ENCODE assay signal across 8 cellular contexts in the genomic region with DNA sequence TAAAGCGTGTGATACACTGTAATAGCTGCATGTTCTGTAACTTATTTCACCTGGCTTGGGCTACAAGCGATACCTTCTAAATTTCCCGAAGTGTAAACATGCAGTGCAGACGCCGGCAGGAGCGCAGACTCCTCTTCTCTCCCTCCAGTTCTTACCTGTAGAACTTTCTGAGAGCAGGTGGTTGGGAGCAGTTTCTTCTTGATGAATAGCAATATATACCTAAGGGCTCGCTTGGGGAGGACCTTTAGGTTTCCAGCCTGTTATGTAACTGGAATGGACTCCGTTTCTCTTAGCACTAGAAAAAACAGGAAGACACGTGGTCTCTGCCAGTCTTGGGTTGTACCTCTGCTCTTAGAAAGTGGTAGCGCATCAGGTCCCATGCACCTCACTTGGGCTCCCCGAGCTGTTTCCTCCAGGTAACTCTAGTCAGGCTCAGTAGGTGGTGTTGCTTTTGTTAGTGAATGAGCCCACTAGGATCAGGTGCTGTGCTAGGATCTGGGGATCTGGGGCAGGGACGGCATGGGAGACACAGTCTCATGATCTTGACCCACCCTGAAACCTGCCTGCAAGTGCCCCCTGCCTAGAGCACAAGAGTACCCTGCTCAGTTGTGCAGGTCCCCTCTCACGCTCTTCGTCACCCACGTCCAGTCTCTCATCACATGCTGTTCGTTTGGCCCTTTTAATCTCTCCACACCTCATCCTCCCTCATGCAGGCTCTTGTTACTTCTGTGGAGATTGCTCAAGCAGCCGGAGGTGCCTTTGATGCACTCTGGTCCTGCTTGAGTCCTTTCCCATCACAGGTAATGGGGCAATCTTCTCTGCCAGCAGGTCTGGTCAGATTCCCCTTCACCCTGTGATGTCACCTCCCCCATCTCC. TPM values are rescaled to one million over a fixed set of nuclear protein-coding genes. Genes with fewer than 3 reads are reported as not detected.
DNase-seq lines count a peak whose midpoint lies in the region; ATAC-seq, FAIRE-seq and TF ChIP-seq lines count a peak whose summit lies in the region.

No MANE protein-coding gene starts in this region.

- TF ChIP-seq CTCF in CD4-positive, alpha-beta T cell (IDR thresholded peaks at IDR 0.05) = no peak
- TF ChIP-seq CTCF in bronchial epithelial cell (IDR thresholded peaks at IDR 0.05; ENCODE audit: insufficient read depth, low read length, severe bottlenecking) (no peak), natural killer cell (IDR thresholded peaks at IDR 0.05) (no peak)

- H3K27ac ChIP-seq in CD4-positive, alpha-beta T cell (ENCODE audit: low read depth, low read length) = peak overlapping the region; percentile 58

- POLR2A ChIA-PET in CD4-positive, alpha-beta T cell (lab: Charles Lee) = interaction anchor here (1.0 to 2.6 kb wide), 5 partner anchors 13 to 337 kb away, joined by 3 to 12 read pairs (median 3); partner anchors contain the start of genes MED10, NSUN2 and SRD5A1

- no peaks in the 10 kb centered on the region for H3K27me3 Mint-ChIP-seq in CD4-positive, alpha-beta T cell
- H3K27me3 Mint-ChIP-seq in natural killer cell (ENCODE audit: low read depth in 2 of 2) = no peaks in the 10 kb centered on the region

- H3K4me3 ChIP-seq in bronchial epithelial cell (ENCODE audit: low read depth, low read length) = peak overlapping the region; percentile 79

- peaks cover 33% of the 10 kb centered on the region for H3K36me3 Mint-ChIP-seq in CD4-positive, alpha-beta T cell (ENCODE audit: low read depth)
- no peaks in the 10 kb centered on the region for H3K36me3 Mint-ChIP-seq in natural killer cell

- DNase-seq in CD4-positive, alpha-beta T cell = peak in 7 of 10 experiments; percentile 17 to 41 (median 30)
- DNase-seq in NAMALWA (ENCODE audit: low spot score) (peak; percentile 61), bronchial epithelial cell (ENCODE audit: low read depth) (peak; percentile 17), natural killer cell (no peak), COLO668 (lab: John Stamatoyannopoulos, UW; ENCODE audit: unreplicated experiment) (no peak), HTR-8/SVneo (ENCODE audit: insufficient read length, low spot score) (no peak)
- DNase-seq in stimulated activated CD4-positive, alpha-beta T cell treated with anti-CD3 and anti-CD28 coated beads, Interleukin-15, amount 100 ng/mL, for 24 hours = no peak

- no peaks in the 10 kb centered on the region for H3K27me3 ChIP-seq in CD4-positive, alpha-beta T cell (ENCODE audit: control insufficient read depth, insufficient read depth, low read length)
- H3K27me3 ChIP-seq in bronchial epithelial cell (ENCODE audit: control insufficient read depth, insufficient read depth, low read length) = no peaks in the 10 kb centered on the region

- no peaks in the 10 kb centered on the region for H3K9me3 Mint-ChIP-seq in CD4-positive, alpha-beta T cell
- H3K9me3 Mint-ChIP-seq in natural killer cell = no peaks in the 10 kb centered on the region

- peak overlapping the region; percentile 96 for H3K4me3 Mint-ChIP-seq in CD4-positive, alpha-beta T cell
- H3K4me3 Mint-ChIP-seq in natural killer cell = peak overlapping the region; percentile 82

- H3K9me3 ChIP-seq in CD4-positive, alpha-beta T cell (ENCODE audit: control insufficient read depth, low read length) = no peaks in the 10 kb centered on the region

- H3K36me3 ChIP-seq in bronchial epithelial cell (ENCODE audit: control insufficient read depth, insufficient read depth, low read length) = peaks cover 5% of the 10 kb centered on the region

- CTCF ChIA-PET in CD4-positive, alpha-beta T cell (lab: Charles Lee) = no interaction called here

- no peak for FAIRE-seq in bronchial epithelial cell (lab: Jason Lieb, UNC)
- FAIRE-seq in HTR-8/SVneo (lab: Jason Lieb, UNC) = no peak

- H3K27ac Mint-ChIP-seq in CD4-positive, alpha-beta T cell = peak overlapping the region; percentile 94
- peak overlapping the region; percentile 38 to 69 for H3K27ac Mint-ChIP-seq in natural killer cell

- intact Hi-C loops in CD4-positive, alpha-beta T cell (cut with DNase I, micrococcal nuclease) = loop anchor here (2.0 to 10.0 kb wide), 4 partner anchors 13 to 1221 kb away; no protein-coding TSS in a partner anchor
- intact Hi-C loops in natural killer cell (cut with micrococcal nuclease) = no loop called here

- ATAC-seq in CD4-positive, alpha-beta T cell (ENCODE audit: poor library complexity) = peak; percentile 21
- ATAC-seq in natural killer cell = no peak
- no peak for ATAC-seq in HG03378 (IDR thresholded peaks at IDR 0.05; ENCODE audit: unreplicated experiment)

- peaks cover 71% of the 10 kb centered on the region for H3K4me1 Mint-ChIP-seq in CD4-positive, alpha-beta T cell (ENCODE audit: low read depth)
- peaks cover 66 to 70% of the 10 kb centered on the region in 2 donors for H3K4me1 Mint-ChIP-seq in natural killer cell

RNA-seq across cellular contexts. Expression of gene TENT4A, which starts 2.8 kb away (rescaled TPM):
- 10 to 100 TPM; 49.2 to 51.9 TPM for total RNA-seq in CD4-positive, alpha-beta T cell
- total RNA-seq in bronchial epithelial cell (6.8 and 7.9 TPM in 2 replicates), natural killer cell (10 to 100 TPM; 36.0 to 65.6 (median 44.9) TPM)

Comparison
In these comparisons a context has a peak if more than half of its experiments do, and no peak if none do; other contexts are left out.
1. DNase-seq: peak in CD4-positive, alpha-beta T cell (7 of 10), NAMALWA (single experiment) and bronchial epithelial cell (single experiment); none in natural killer cell (single experiment), stimulated activated CD4-positive, alpha-beta T cell treated with anti-CD3 and anti-CD28 coated beads, Interleukin-15, amount 100 ng/mL, for 24 hours (single experiment), COLO668 (single experiment) and HTR-8/SVneo (single experiment).